Comparison of ENCODE assay signal across 14 cellular contexts in genomic region chr10:17354781-17355180, GRCh38.
A peak's percentile ranks its signal among the peaks of the same experiment; 100 is the strongest.
DNase-seq lines count a peak whose midpoint lies in the region; ATAC-seq and TF ChIP-seq lines count a peak whose summit lies in the region.
"Had no signal": no experiment of that assay in that cellular context is flagged by ENCODE, and none has a peak within 500 bp of the region (broad histone marks: within the 10 kb centered on the region; RNA-seq: fewer than 3 reads in every experiment).

No MANE protein-coding gene starts in this region.

- ATAC-seq in GM21576 (IDR thresholded peaks at IDR 0.05; ENCODE audit: unreplicated experiment) (no peak), GM18873 (IDR thresholded peaks at IDR 0.05; ENCODE audit: low FRiP score, unreplicated experiment) (no peak)

- TF ChIP-seq CTCF in cardiac fibroblast (IDR thresholded peaks at IDR 0.05; ENCODE audit: low read depth, low read length), result no peak

- DNase-seq in AG20443 (ENCODE audit: low spot score) (peak; percentile 16), M059J (ENCODE audit: low read depth) (peak; percentile 60), cardiac fibroblast (ENCODE audit: low read depth in 2 of 2) (peak; percentile 17 to 62), kidney glomerular epithelial cell (lab: John Stamatoyannopoulos, UW) (peak; percentile 3), NCI-H2029 (lab: John Stamatoyannopoulos, UW) (no peak), NCI-H2029 treated with DMSO at 0.1 percent for 48 hours (lab: John Stamatoyannopoulos, UW) (no peak)
- DNase-seq: CD4-positive, alpha-beta memory T cell; DMS79; NCI-H146; NCI-H446 treated with DMSO at 0.1 percent for 48 hours; NCI-H748 treated with DMSO at 0.1 percent for 48 hours; Right ventricle myocardium superior had no signal

- no peak overlapping the region for H3K4me3 ChIP-seq in cardiac fibroblast (replicated peaks in 1 of 2; ENCODE audit: low read depth in 2 of 2, low read length in 2 of 2)

Comparison
In these comparisons a context has a peak if more than half of its experiments do, and no peak if none do; other contexts are left out.
1. DNase-seq: peak in AG20443 (single experiment), M059J (single experiment), cardiac fibroblast (2 of 2) and kidney glomerular epithelial cell (single experiment); none in NCI-H2029 (single experiment) and NCI-H2029 treated with DMSO at 0.1 percent for 48 hours (single experiment).